ENCODE assay signal across 11 cellular contexts in the genomic region with DNA sequence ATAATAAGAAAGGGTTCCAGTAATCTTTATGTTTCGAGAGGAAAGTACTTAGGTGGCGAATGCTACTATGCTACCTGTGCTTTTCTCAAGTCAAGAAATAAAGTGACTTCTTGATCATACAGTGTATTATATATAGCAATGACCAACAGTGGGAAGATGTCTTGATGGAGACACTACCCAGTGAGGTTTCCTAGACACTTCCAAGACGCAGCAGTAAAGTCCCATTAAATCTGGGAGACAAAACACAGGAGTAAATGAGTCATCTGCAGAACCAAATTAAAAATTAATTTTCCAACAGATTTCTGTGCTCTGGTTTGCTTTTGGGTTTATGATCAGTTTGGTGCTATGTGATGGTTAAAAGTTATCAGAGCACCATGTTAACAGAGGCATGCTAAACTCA.
"Had no signal": no experiment of that assay in that cellular context is flagged by ENCODE, and none has a peak within 500 bp of the region (broad histone marks: within the 10 kb centered on the region; RNA-seq: fewer than 3 reads in every experiment).

No MANE protein-coding gene starts in this region.

- DNase-seq: GM23248, GOT3, H7, H9, HCEC 1CT, HFFc6 had no signal

- ATAC-seq: GM23338, HCT116 had no signal

- H3K36me3 ChIP-seq: HAP-1 had no signal

- H3K27ac ChIP-seq: GM23248 had no signal

- H3K4me1 Mint-ChIP-seq: GM23338, H9 had no signal

- H3K4me3 Mint-ChIP-seq: GM23338, H9, HFFc6 had no signal

- H3K9me3 Mint-ChIP-seq: GM23338, H9, HFFc6 had no signal

- H3K27ac Mint-ChIP-seq: GM23338, H9, HFFc6 had no signal

- FAIRE-seq: H1, H54 had no signal

- H3K9me3 ChIP-seq: HAP-1 had no signal

- H2AFZ ChIP-seq: GM23248, GM23338 had no signal

- H3K9ac ChIP-seq: GM23248 had no signal

- H3K4me1 ChIP-seq: HAP-1 had no signal

- H3K4me3 ChIP-seq: GM23248, GM23338, HAP-1 had no signal

- H3K4me2 ChIP-seq: GM23338 had no signal
